Comparison of ENCODE assay signal across 10 cellular contexts in genomic region chr1:24047101-24047459, GRCh38.
DNase-seq lines count a peak whose midpoint lies in the region; ATAC-seq lines count a peak whose summit lies in the region.
"Had no signal": no experiment of that assay in that cellular context is flagged by ENCODE, and none has a peak within 500 bp of the region (broad histone marks: within the 10 kb centered on the region; RNA-seq: fewer than 3 reads in every experiment).

No MANE protein-coding gene starts in this region.

- ATAC-seq in esophagus mucosa (peak; percentile 85), HG03095 (IDR thresholded peaks at IDR 0.05; ENCODE audit: unreplicated experiment) (no peak), GM18519 (IDR thresholded peaks at IDR 0.05; ENCODE audit: low FRiP score, unreplicated experiment) (no peak), HG02840 (IDR thresholded peaks at IDR 0.05; ENCODE audit: low FRiP score, unreplicated experiment) (no peak)

- peak; percentile 82 for DNase-seq in AG08395 (ENCODE audit: low spot score)
- DNase-seq in NCI-H226, result peak; percentile 62
- peak; percentile 98 for DNase-seq in myocyte (ENCODE audit: low read depth)
- no peak for DNase-seq in NCI-H524 (lab: John Stamatoyannopoulos, UW)
- DNase-seq: effector CD8-positive, alpha-beta T cell; stimulated activated CD4-positive, alpha-beta T cell treated with anti-CD3 and anti-CD28 coated beads, Interleukin-1b, Interleukin-23, amount 100 ng/mL, for 48 hours had no signal

Comparison
In these comparisons a context has a peak if more than half of its experiments do, and no peak if none do; other contexts are left out.
1. DNase-seq: peak in AG08395 (single experiment), NCI-H226 (single experiment) and myocyte (single experiment); none in NCI-H524 (0 of 2).